In the genomic region with DNA sequence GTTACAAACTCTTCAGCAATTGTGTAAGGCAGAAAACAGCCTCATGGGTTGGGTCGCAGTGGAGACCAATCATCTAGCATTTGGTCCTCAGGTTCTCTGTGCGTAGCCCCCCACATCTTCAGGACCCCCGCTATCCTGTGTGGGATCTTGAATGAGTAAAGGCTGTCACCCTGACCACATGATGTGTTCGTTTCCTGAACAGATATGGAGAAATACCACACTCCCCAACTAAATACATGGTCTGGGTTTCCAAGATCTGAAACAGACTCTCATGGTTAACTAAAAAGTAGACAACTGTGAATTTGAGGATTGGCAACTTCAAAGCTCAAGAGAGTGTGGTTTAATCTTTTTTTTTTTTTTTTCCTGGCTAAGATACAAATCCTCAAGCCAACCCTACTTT, we compare ENCODE assay signal across 15 cellular contexts. TPM values are rescaled to one million over a fixed set of nuclear protein-coding genes. Genes with fewer than 3 reads are reported as not detected.
A peak's percentile ranks its signal among the peaks of the same experiment; 100 is the strongest.
DNase-seq lines count a peak whose midpoint lies in the region; ATAC-seq and TF ChIP-seq lines count a peak whose summit lies in the region.
"Had no signal": no experiment of that assay in that cellular context is flagged by ENCODE, and none has a peak within 500 bp of the region (broad histone marks: within the 10 kb centered on the region; RNA-seq: fewer than 3 reads in every experiment).

No MANE protein-coding gene starts in this region.

- H3K4me2 ChIP-seq in neuronal stem cell (ENCODE audit: insufficient read depth, low read length, poor library complexity, severe bottlenecking), result no peak overlapping the region
- H3K4me2 ChIP-seq: BLaER1 had no signal

- no peaks in the 10 kb centered on the region for H3K9me3 Mint-ChIP-seq in Calu3 (ENCODE audit: low read depth, unreplicated experiment)
- no peaks in the 10 kb centered on the region for H3K9me3 Mint-ChIP-seq in HFFc6
- H3K9me3 Mint-ChIP-seq in activated T-helper 17 cell treated with anti-CD3 and anti-CD28 coated beads, Interleukin-2, amount 50 U/mL, for 72 hours, result no peaks in the 10 kb centered on the region
- no peaks in the 10 kb centered on the region for H3K9me3 Mint-ChIP-seq in naive thymus-derived CD8-positive, alpha-beta T cell

- ATAC-seq in activated T-helper 17 cell treated with anti-CD3 and anti-CD28 coated beads, Interleukin-2, amount 50 U/mL, for 72 hours (replicated peaks), result no peak
- ATAC-seq in naive thymus-derived CD8-positive, alpha-beta T cell, result no peak
- ATAC-seq: Panc1 had no signal

- no peaks in the 10 kb centered on the region for H3K27me3 Mint-ChIP-seq in Calu3 (ENCODE audit: unreplicated experiment)
- H3K27me3 Mint-ChIP-seq in HFFc6 (ENCODE audit: insufficient read depth), result no peaks in the 10 kb centered on the region; the same call in 1 of the 2 replicates
- no peaks in the 10 kb centered on the region for H3K27me3 Mint-ChIP-seq in activated T-helper 17 cell treated with anti-CD3 and anti-CD28 coated beads, Interleukin-2, amount 50 U/mL, for 72 hours
- no peaks in the 10 kb centered on the region for H3K27me3 Mint-ChIP-seq in naive thymus-derived CD8-positive, alpha-beta T cell

- no peak overlapping the region for H2BK5ac ChIP-seq in neuronal stem cell (ENCODE audit: low read length)

- no peak overlapping the region for H4K91ac ChIP-seq in neuronal stem cell (ENCODE audit: low read depth, low read length, poor library complexity)

- no peak overlapping the region for H2BK15ac ChIP-seq in neuronal stem cell (ENCODE audit: low read length)

- peaks cover 30% of the 10 kb centered on the region for H3K4me1 Mint-ChIP-seq in Calu3 (ENCODE audit: low read depth, unreplicated experiment)
- peaks cover 78% of the 10 kb centered on the region for H3K4me1 Mint-ChIP-seq in HFFc6 (ENCODE audit: low read depth)
- H3K4me1 Mint-ChIP-seq in activated T-helper 17 cell treated with anti-CD3 and anti-CD28 coated beads, Interleukin-2, amount 50 U/mL, for 72 hours, result peaks cover 45% of the 10 kb centered on the region
- H3K4me1 Mint-ChIP-seq in naive thymus-derived CD8-positive, alpha-beta T cell, result peaks cover 24 to 81% (median 67%) of the 10 kb centered on the region in 4 donors

- H3K4me3 Mint-ChIP-seq in Calu3 (ENCODE audit: low read depth, unreplicated experiment) (no peak overlapping the region), HFFc6 (no peak overlapping the region)
- H3K4me3 Mint-ChIP-seq in activated T-helper 17 cell treated with anti-CD3 and anti-CD28 coated beads, Interleukin-2, amount 50 U/mL, for 72 hours, result peak overlapping the region; percentile 23
- H3K4me3 Mint-ChIP-seq in naive thymus-derived CD8-positive, alpha-beta T cell, result peak overlapping the region in 4 of 10 donors; percentile 9 to 41 (median 33)

- H3K4me1 ChIP-seq in neuronal stem cell (ENCODE audit: control insufficient read depth in 2 of 2, insufficient read depth in 1 of 2, low read depth in 1 of 2, low read length in 2 of 2), result no peaks in the 10 kb centered on the region
- H3K4me1 ChIP-seq: BLaER1 had no signal

- no peak overlapping the region for H3K18ac ChIP-seq in neuronal stem cell (ENCODE audit: low read length)

- no peaks in the 10 kb centered on the region for H3K9me3 ChIP-seq in neuronal stem cell (replicated peaks in 1 of 2; ENCODE audit: control insufficient read depth in 2 of 2, insufficient read depth in 1 of 2, low read depth in 1 of 2, low read length in 2 of 2)
- H3K9me3 ChIP-seq: BLaER1 had no signal

- no CpG with 5 or more reads among the region's 4 CpGs for WGBS in neuronal stem cell (ENCODE audit: extremely low coverage in 2 of 2, insufficient read length in 2 of 2, insufficient replicate concordance in 1 of 2), 2 donors

- TF ChIP-seq CTCF in Calu3 (IDR thresholded peaks at IDR 0.05; ENCODE audit: unreplicated experiment), result no peak
- TF ChIP-seq CTCF in HFFc6 (IDR thresholded peaks at IDR 0.05), result no peak

- H3K27ac ChIP-seq in neuronal stem cell (replicated peaks; ENCODE audit: low read length), result no peak overlapping the region
- H3K27ac ChIP-seq: BLaER1 had no signal

- H3K14ac ChIP-seq in neuronal stem cell (ENCODE audit: low read length), result no peak overlapping the region

- H3K79me1 ChIP-seq in neuronal stem cell (ENCODE audit: low read depth, low read length), result no peaks in the 10 kb centered on the region

- no peak overlapping the region for H3K23ac ChIP-seq in neuronal stem cell (ENCODE audit: low read depth, low read length, poor library complexity)

- no peak overlapping the region for H2AK5ac ChIP-seq in neuronal stem cell (ENCODE audit: low read depth, low read length)

- H3K9ac ChIP-seq in neuronal stem cell (ENCODE audit: low read depth, low read length, poor library complexity), result no peak overlapping the region
- H3K9ac ChIP-seq: BLaER1 had no signal

- H3K4me3 ChIP-seq in neuronal stem cell (ENCODE audit: low read length in 2 of 2), result no peak overlapping the region
- H3K4me3 ChIP-seq: BLaER1 had no signal

- no peak overlapping the region for H2BK12ac ChIP-seq in neuronal stem cell (ENCODE audit: low read length)

- CTCF ChIA-PET in Calu3 (lab: Charles Lee), result no interaction called here

- H3K36me3 ChIP-seq in neuronal stem cell (replicated peaks in 1 of 2; ENCODE audit: control insufficient read depth in 2 of 2, insufficient read depth in 2 of 2, low read length in 2 of 2), result no peaks in the 10 kb centered on the region
- H3K36me3 ChIP-seq: BLaER1 had no signal

- BruUV-seq in Calu3 (replicated peaks; lab: Mats Ljungman, UMichigan), result no TSS peak

- H3K27me3 ChIP-seq in neuronal stem cell (ENCODE audit: control insufficient read depth in 3 of 3, insufficient read depth in 3 of 3, low read depth in 1 of 3, low read length in 3 of 3), result no peaks in the 10 kb centered on the region
- H3K27me3 ChIP-seq: BLaER1 had no signal

- no peak overlapping the region for H3K4ac ChIP-seq in neuronal stem cell (ENCODE audit: low read length)

- no peak overlapping the region for H4K8ac ChIP-seq in neuronal stem cell (ENCODE audit: low read depth, low read length)

- POLR2A ChIA-PET in naive thymus-derived CD8-positive, alpha-beta T cell (lab: Charles Lee), result no interaction called here

- no peaks in the 10 kb centered on the region for H3K36me3 Mint-ChIP-seq in Calu3 (ENCODE audit: insufficient read depth, unreplicated experiment)
- peaks cover 31% of the 10 kb centered on the region for H3K36me3 Mint-ChIP-seq in HFFc6 (ENCODE audit: low read depth)
- H3K36me3 Mint-ChIP-seq in activated T-helper 17 cell treated with anti-CD3 and anti-CD28 coated beads, Interleukin-2, amount 50 U/mL, for 72 hours (ENCODE audit: low read depth), result peaks cover 16% of the 10 kb centered on the region
- peaks cover 4 to 25% (median 8%) of the 10 kb centered on the region in 3 donors for H3K36me3 Mint-ChIP-seq in naive thymus-derived CD8-positive, alpha-beta T cell

- no peak overlapping the region for H2BK120ac ChIP-seq in neuronal stem cell (ENCODE audit: low read depth, low read length)

- intact Hi-C loops in Calu3 (cut with micrococcal nuclease; ENCODE audit: unreplicated experiment), result no loop called here

- DNase-seq in Calu3 (no peak), HFFc6 (no peak), neuronal stem cell (ENCODE audit: low spot score) (no peak), mesenteric fat pad (ENCODE audit: low spot score) (no peak), AG20443 (ENCODE audit: low spot score) (no peak)
- DNase-seq in naive thymus-derived CD8-positive, alpha-beta T cell, result no peak
- DNase-seq: EL, KG1, NCI-H1105 treated with DMSO at 0.1 percent for 48 hours, NCI-H1930, NCI-H2171, SHP77 treated with DMSO at 0.1 percent for 48 hours had no signal

- no peak overlapping the region for H2AFZ ChIP-seq in neuronal stem cell (ENCODE audit: low read length)

- H3K27ac Mint-ChIP-seq in Calu3 (ENCODE audit: unreplicated experiment) (peak overlapping the region; percentile 15), HFFc6 (peak overlapping the region; percentile 2; the same call in 1 of the 2 replicates)
- H3K27ac Mint-ChIP-seq in activated T-helper 17 cell treated with anti-CD3 and anti-CD28 coated beads, Interleukin-2, amount 50 U/mL, for 72 hours, result peak overlapping the region; percentile 1
- H3K27ac Mint-ChIP-seq in naive thymus-derived CD8-positive, alpha-beta T cell, result peak overlapping the region in 7 of 10 donors; percentile 26 to 89 (median 71)

RNA-seq across cellular contexts. Expression of gene DOCK10, which starts 23.2 kb away (rescaled TPM):
- total RNA-seq in Calu3 (2022) (7.2 and 11.9 TPM in 2 replicates), mesenteric fat pad (16.0 TPM)
- 10 to 100 TPM; 61.1 to 78.8 (median 75.8) TPM for total RNA-seq in HFFc6 (2021; fragmentation: NEBNext Ultra II Directional; extraction: Animal tissue kit (Norgen Biotek cat#: 25700))
- total RNA-seq in activated T-helper 17 cell treated with anti-CD3 and anti-CD28 coated beads, Interleukin-2, amount 50 U/mL, for 72 hours, result 100 to 1,000 TPM; 142 to 227 TPM
- 100 to 1,000 TPM; 165 to 180 TPM for total RNA-seq in naive thymus-derived CD8-positive, alpha-beta T cell
- 10 to 100 TPM; 34.1 to 57.9 (median 47.8) TPM for polyA plus RNA-seq in naive thymus-derived CD8-positive, alpha-beta T cell
- polyA plus RNA-seq in neuronal stem cell (2013, experiment 1 of 2), result 0.84 TPM
- polyA plus RNA-seq in neuronal stem cell (2013, experiment 2 of 2), result 0.79 TPM

Comparison
In these comparisons a context has a peak if more than half of its experiments do, and no peak if none do; other contexts are left out.
1. H3K27ac Mint-ChIP-seq: peak in every context shown above with its lines; median percentile 71 in naive thymus-derived CD8-positive, alpha-beta T cell; 15 in Calu3; 2 in HFFc6; 1 in activated T-helper 17 cell treated with anti-CD3 and anti-CD28 coated beads, Interleukin-2, amount 50 U/mL, for 72 hours.